In genomic region chr9:138080979-138081378, GRCh38 we compare ENCODE assay signal across 13 cellular contexts.
DNase-seq lines count a peak whose midpoint lies in the region; ATAC-seq, FAIRE-seq and TF ChIP-seq lines count a peak whose summit lies in the region.
"Had no signal": no experiment of that assay in that cellular context is flagged by ENCODE, and none has a peak within 500 bp of the region (broad histone marks: within the 10 kb centered on the region; RNA-seq: fewer than 3 reads in every experiment).

No MANE protein-coding gene starts in this region.

- no peak for FAIRE-seq in kidney (lab: Jason Lieb, UNC)

- H3K9ac ChIP-seq in kidney (ENCODE audit: low read length in 2 of 2), result no peak overlapping the region
- H3K9ac ChIP-seq: BLaER1 treated with 17β-estradiol and CSF1 and Interleukin-3, amounts not matched to agents 10 nM and 100 nM had no signal

- intact Hi-C loops in cardiac septum (cut with DNase I) (no loop called here), left ventricle myocardium inferior (cut with micrococcal nuclease) (no loop called here), kidney (cut with DNase I) (no loop called here), sciatic nerve (cut with DNase I) (no loop called here)

- peaks cover 19% of the 10 kb centered on the region for H3K9me3 ChIP-seq in left ventricle myocardium inferior (replicated peaks)
- peaks cover 0 to 7% of the 10 kb centered on the region in 2 donors for H3K9me3 ChIP-seq in kidney (ENCODE audit: control insufficient read depth in 1 of 2, low read length in 2 of 2)

- H3K4me1 ChIP-seq in left ventricle myocardium inferior (no peaks in the 10 kb centered on the region), kidney (ENCODE audit: control insufficient read depth in 1 of 2, insufficient read depth in 1 of 2, low read depth in 1 of 2, low read length in 2 of 2) (no peaks in the 10 kb centered on the region)
- H3K4me1 ChIP-seq: BLaER1 treated with 17β-estradiol and CSF1 and Interleukin-3, amounts not matched to agents 10 nM and 100 nM had no signal

- no peaks in the 10 kb centered on the region for H3K36me3 ChIP-seq in left ventricle myocardium inferior
- no peaks in the 10 kb centered on the region for H3K36me3 ChIP-seq in kidney (ENCODE audit: control insufficient read depth in 1 of 2, insufficient read depth in 2 of 2, low read length in 2 of 2)
- H3K36me3 ChIP-seq: BLaER1 treated with 17β-estradiol and CSF1 and Interleukin-3, amounts not matched to agents 10 nM and 100 nM had no signal

- TF ChIP-seq CTCF in left ventricle myocardium inferior (IDR thresholded peaks at IDR 0.05; ENCODE audit: borderline replicate concordance) (no peak), kidney (IDR thresholded peaks at IDR 0.05; ENCODE audit: borderline replicate concordance, extremely low read depth, insufficient read depth) (no peak)

- no peak for ATAC-seq in sciatic nerve
- ATAC-seq in GM18909 (IDR thresholded peaks at IDR 0.05; ENCODE audit: poor library complexity, unreplicated experiment), result no peak

- H3K27ac ChIP-seq in left ventricle myocardium inferior (replicated peaks) (no peak overlapping the region), kidney (ENCODE audit: low read depth in 2 of 2, low read length in 2 of 2) (no peak overlapping the region)
- H3K27ac ChIP-seq: BLaER1 treated with 17β-estradiol and CSF1 and Interleukin-3, amounts not matched to agents 10 nM and 100 nM had no signal

- H3K27me3 ChIP-seq in left ventricle myocardium inferior (ENCODE audit: low read depth), result peaks cover 46% of the 10 kb centered on the region
- H3K27me3 ChIP-seq: BLaER1 treated with 17β-estradiol and CSF1 and Interleukin-3, amounts not matched to agents 10 nM and 100 nM had no signal

- H3K4me3 ChIP-seq in left ventricle myocardium inferior, result no peak overlapping the region
- no peak overlapping the region for H3K4me3 ChIP-seq in kidney (ENCODE audit: low read length in 2 of 2)
- H3K4me3 ChIP-seq: BLaER1 treated with 17β-estradiol and CSF1 and Interleukin-3, amounts not matched to agents 10 nM and 100 nM had no signal

- DNase-seq in cardiac septum (ENCODE audit: low spot score) (peak; percentile 29), left ventricle myocardium inferior (no peak), kidney (peak; percentile 17), sciatic nerve (ENCODE audit: low spot score) (peak; percentile 22), NCI-H526 treated with DMSO at 0.1 percent for 48 hours (lab: John Stamatoyannopoulos, UW) (no peak), germinal center (ENCODE audit: low spot score) (no peak)
- DNase-seq: 8988T; CD4-positive, CD25-positive, alpha-beta regulatory T cell; DMS53; HCEC 1CT; HFFc6 had no signal

Comparison
In these comparisons a context has a peak if more than half of its experiments do, and no peak if none do; other contexts are left out.
1. DNase-seq: peak in cardiac septum (single experiment), kidney (single experiment) and sciatic nerve (single experiment); none in left ventricle myocardium inferior (single experiment), NCI-H526 treated with DMSO at 0.1 percent for 48 hours (single experiment) and germinal center (single experiment).